Comparison of ENCODE assay signal across 14 cellular contexts in genomic region chr17:63151981-63152523, GRCh38.
DNase-seq lines count a peak whose midpoint lies in the region; ATAC-seq and TF ChIP-seq lines count a peak whose summit lies in the region.
"Had no signal": no experiment of that assay in that cellular context is flagged by ENCODE, and none has a peak within 500 bp of the region (broad histone marks: within the 10 kb centered on the region; RNA-seq: fewer than 3 reads in every experiment).

No MANE protein-coding gene starts in this region.

- H3K79me2 ChIP-seq in OCI-LY3 (ENCODE audit: low read length) (no peaks in the 10 kb centered on the region), fibroblast of lung (ENCODE audit: control insufficient read depth, insufficient read depth, low read length) (no peaks in the 10 kb centered on the region)

- no peak for ATAC-seq in T-helper 17 cell

- H3K36me3 Mint-ChIP-seq in T-helper 17 cell (ENCODE audit: low read depth) = no peaks in the 10 kb centered on the region

- TF ChIP-seq CTCF in GM20000 (IDR thresholded peaks at IDR 0.05; ENCODE audit: extremely low read depth, missing control alignments) (no peak), OCI-LY3 (IDR thresholded peaks at IDR 0.05; ENCODE audit: low read depth, low read length) (no peak), fibroblast of lung (conservative IDR thresholded peaks at IDR 0.05 in 1 of 2, IDR thresholded peaks at IDR 0.05 in 1 of 2; ENCODE audit: low read depth in 1 of 2, low read length in 2 of 2) (no peak)

- peak; percentile 3 for DNase-seq in GM20000 (ENCODE audit: low spot score)
- peak; percentile 34 to 73 for DNase-seq in fibroblast of lung (ENCODE audit: low read depth in 2 of 2)
- no peak for DNase-seq in HuH-7 (ENCODE audit: low spot score)
- DNase-seq in islet precursor cell = no peak
- DNase-seq in T-helper 17 cell = no peak
- DNase-seq in occipital lobe (lab: John Stamatoyannopoulos, UW) = no peak
- DNase-seq: activated CD4-positive, alpha-beta T cell treated with anti-CD3 and anti-CD28 coated beads for 4 hours; effector CD8-positive, alpha-beta T cell; NCI-H2029 treated with DMSO at 0.1 percent for 48 hours; stimulated activated CD4-positive, alpha-beta T cell treated with anti-CD3 and anti-CD28 coated beads, Interleukin-2, amount 100 ng/mL, for 48 hours had no signal

- H3K27me3 ChIP-seq in OCI-LY3 (ENCODE audit: low read depth, low read length) (no peaks in the 10 kb centered on the region), fibroblast of lung (ENCODE audit: control insufficient read depth, insufficient read depth, low read length) (no peaks in the 10 kb centered on the region), neuron (ENCODE audit: insufficient read depth, low read length) (no peaks in the 10 kb centered on the region)

- peak overlapping the region; percentile 43 for H2AFZ ChIP-seq in OCI-LY3 (ENCODE audit: low read depth, low read length)
- H2AFZ ChIP-seq in fibroblast of lung (ENCODE audit: low read length) = no peak overlapping the region
- no peak overlapping the region for H2AFZ ChIP-seq in neuron (ENCODE audit: low read depth, low read length)

- H3K4me1 ChIP-seq in OCI-LY3 (ENCODE audit: low read length) (peaks cover 54% of the 10 kb centered on the region), fibroblast of lung (ENCODE audit: control insufficient read depth, extremely low read depth, insufficient read depth, low read length) (peaks cover 3% of the 10 kb centered on the region), neuron (ENCODE audit: insufficient read depth, low read length) (peaks cover 73% of the 10 kb centered on the region)

- H4K20me1 ChIP-seq in OCI-LY3 (ENCODE audit: insufficient read depth, low read length) (no peaks in the 10 kb centered on the region), fibroblast of lung (ENCODE audit: control insufficient read depth, extremely low read depth, insufficient read depth, low read length) (no peaks in the 10 kb centered on the region)

- no peak overlapping the region for H3K4me3 Mint-ChIP-seq in T-helper 17 cell
- H3K4me3 Mint-ChIP-seq: activated naive CD4-positive, alpha-beta T cell treated with anti-CD3 and anti-CD28 coated beads, Interleukin-2, amount 50 U/mL, for 24 hours had no signal

- peaks cover 13% of the 10 kb centered on the region for H3K4me1 Mint-ChIP-seq in T-helper 17 cell

- no peaks in the 10 kb centered on the region for H3K36me3 ChIP-seq in OCI-LY3 (replicated peaks; ENCODE audit: low read depth, low read length)
- no peaks in the 10 kb centered on the region for H3K36me3 ChIP-seq in fibroblast of lung (ENCODE audit: control insufficient read depth, insufficient read depth, low read length)
- no peaks in the 10 kb centered on the region for H3K36me3 ChIP-seq in neuron (ENCODE audit: insufficient read depth, low read length)

- H3K4me3 ChIP-seq in OCI-LY3 (ENCODE audit: low read length) (peak overlapping the region; percentile 66), fibroblast of lung (replicated peaks in 1 of 4; ENCODE audit: control extremely low read depth in 1 of 4, insufficient read depth in 1 of 4, low read depth in 3 of 4, low read length in 4 of 4) (peak overlapping the region in 3 of 4 experiments; percentile 1 to 55 (median 48)), neuron (ENCODE audit: low read length) (peak overlapping the region; percentile 51)
- H3K4me3 ChIP-seq: SK-N-MC had no signal

- H3K9me3 ChIP-seq in OCI-LY3 (ENCODE audit: insufficient read depth, low read length) (no peaks in the 10 kb centered on the region), fibroblast of lung (ENCODE audit: control insufficient read depth, insufficient read depth, low read depth, low read length) (no peaks in the 10 kb centered on the region), neuron (ENCODE audit: low read length) (no peaks in the 10 kb centered on the region), T-helper 17 cell (ENCODE audit: control insufficient read depth, low read length, poor library complexity, severe bottlenecking) (no peaks in the 10 kb centered on the region)

- no peak overlapping the region for H3K27ac Mint-ChIP-seq in T-helper 17 cell
- H3K27ac Mint-ChIP-seq: activated naive CD4-positive, alpha-beta T cell treated with anti-CD3 and anti-CD28 coated beads, Interleukin-2, amount 50 U/mL, for 24 hours had no signal

- H3K4me2 ChIP-seq in OCI-LY3 (ENCODE audit: low read length) = peak overlapping the region; percentile 90
- H3K4me2 ChIP-seq in fibroblast of lung (ENCODE audit: extremely low read depth, insufficient read depth, low read length) = peak overlapping the region; percentile 49

- H3K9ac ChIP-seq in OCI-LY3 (ENCODE audit: low read length) (peak overlapping the region; percentile 81), fibroblast of lung (ENCODE audit: insufficient read depth, low read length) (no peak overlapping the region)

- H3K27ac ChIP-seq in OCI-LY3 (ENCODE audit: low read length) (peak overlapping the region; percentile 97), fibroblast of lung (ENCODE audit: insufficient read depth, low read length) (peak overlapping the region; percentile 84)
- H3K27ac ChIP-seq: SK-N-MC had no signal

- H3K27me3 Mint-ChIP-seq in T-helper 17 cell = no peaks in the 10 kb centered on the region
- H3K27me3 Mint-ChIP-seq: activated naive CD4-positive, alpha-beta T cell treated with anti-CD3 and anti-CD28 coated beads, Interleukin-2, amount 50 U/mL, for 24 hours had no signal

Comparison
In these comparisons a context has a peak if more than half of its experiments do, and no peak if none do; other contexts are left out.
1. DNase-seq: peak in GM20000 (single experiment) and fibroblast of lung (2 of 2); none in HuH-7 (single experiment), islet precursor cell (single experiment), T-helper 17 cell (0 of 3) and occipital lobe (single experiment).
2. Peak in every context shown above with its lines, with median percentiles within 50 percentile points of each other: H3K4me3 ChIP-seq.